Comparison of ENCODE assay signal across 8 cellular contexts in the genomic region with DNA sequence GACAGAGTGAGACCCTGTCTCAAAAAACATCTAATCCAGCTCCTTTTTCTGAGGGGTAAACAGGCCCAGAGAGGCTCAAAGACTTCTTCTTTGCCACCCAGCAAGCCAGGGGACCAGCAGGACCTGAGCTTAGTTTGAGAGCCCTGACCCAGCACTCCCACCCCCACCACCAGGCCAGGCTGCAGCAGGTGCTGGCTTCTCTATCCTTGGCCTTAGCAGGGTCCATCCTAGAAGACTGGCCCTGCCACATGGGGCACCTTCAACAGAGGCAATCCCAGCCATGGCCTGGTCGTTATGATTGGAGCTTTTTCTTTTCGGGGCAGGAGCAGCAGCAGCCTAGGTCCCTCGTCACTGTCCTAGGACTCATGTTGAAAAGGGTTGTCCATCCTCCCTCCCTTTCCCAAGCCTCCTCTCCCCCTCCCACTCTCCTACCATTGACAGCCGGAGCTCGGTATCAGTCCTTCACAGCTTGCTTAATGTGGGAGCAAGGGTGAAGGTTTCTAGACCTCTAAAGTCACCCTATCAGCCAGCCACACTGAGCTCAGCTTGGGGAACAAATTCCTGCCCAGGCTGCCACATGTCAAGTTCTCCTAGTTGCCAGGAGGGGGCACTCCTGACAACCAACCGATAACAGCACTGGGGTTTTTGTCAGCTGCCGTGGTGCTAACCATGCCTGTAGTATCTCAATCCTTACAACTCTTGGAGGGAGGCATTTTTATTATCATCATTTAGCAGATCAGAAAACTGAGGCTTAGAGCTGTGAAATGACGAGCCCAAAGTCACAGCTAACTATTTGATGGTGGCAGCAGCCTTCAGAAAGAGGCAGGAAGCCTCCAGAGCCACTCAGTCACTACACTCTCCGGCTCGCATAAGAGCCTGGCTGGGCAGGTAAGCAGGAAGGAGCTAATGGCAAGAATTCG. TPM values are rescaled to one million over a fixed set of nuclear protein-coding genes. Genes with fewer than 3 reads are reported as not detected.
DNase-seq lines count a peak whose midpoint lies in the region; ATAC-seq, FAIRE-seq and TF ChIP-seq lines count a peak whose summit lies in the region.

No MANE protein-coding gene starts in this region.

- no peak overlapping the region for H3K9ac ChIP-seq in PC-3 (ENCODE audit: low read length)
- peak overlapping the region; percentile 1 for H3K9ac ChIP-seq in neuronal stem cell (ENCODE audit: low read depth, low read length, poor library complexity)

- H3K4me1 ChIP-seq in PC-3 (ENCODE audit: insufficient read depth, low read length) (no peaks in the 10 kb centered on the region), neuronal stem cell (ENCODE audit: control insufficient read depth in 2 of 2, insufficient read depth in 1 of 2, low read depth in 1 of 2, low read length in 2 of 2) (peaks cover 20 to 35% of the 10 kb centered on the region in 2 donors), tibial nerve (peaks cover 0 to 28% (median 17%) of the 10 kb centered on the region in 4 donors)

- no peaks in the 10 kb centered on the region for H4K20me1 ChIP-seq in PC-3 (ENCODE audit: low read length)

- no peak overlapping the region for H2BK120ac ChIP-seq in neuronal stem cell (ENCODE audit: low read depth, low read length)

- H3K27me3 Mint-ChIP-seq in activated T-cell treated with anti-CD3 and anti-CD28 coated beads, Interleukin-2, amount 50 U/mL, for 72 hours (ENCODE audit: low read depth) = no peaks in the 10 kb centered on the region

- H3K36me3 ChIP-seq in PC-3 (ENCODE audit: low read depth, low read length) (peaks cover 24% of the 10 kb centered on the region; the same call in 1 of the 2 replicates), neuronal stem cell (replicated peaks in 1 of 2; ENCODE audit: control insufficient read depth in 2 of 2, insufficient read depth in 2 of 2, low read length in 2 of 2) (peaks cover 27 to 58% of the 10 kb centered on the region in 2 donors), tibial nerve (peaks cover 0 to 65% (median 6%) of the 10 kb centered on the region in 3 donors)

- no peak overlapping the region for H3K23ac ChIP-seq in neuronal stem cell (ENCODE audit: low read depth, low read length, poor library complexity)

- peak; percentile 93 for FAIRE-seq in G401.6 (lab: Jason Lieb, UNC)

- no peaks in the 10 kb centered on the region for H3K79me2 ChIP-seq in PC-3 (ENCODE audit: low read length)

- H3K4me2 ChIP-seq in PC-3 (ENCODE audit: low read length) (0 out of 2 replicates have a peak overlapping the region, but pooled peaks have one; percentile 24), neuronal stem cell (ENCODE audit: insufficient read depth, low read length, poor library complexity, severe bottlenecking) (no peak overlapping the region)

- TF ChIP-seq CTCF in PC-3 (conservative IDR thresholded peaks at IDR 0.05; ENCODE audit: low read depth, low read length) (peak; percentile 92), tibial nerve (IDR thresholded peaks at IDR 0.05) (peak; percentile 60 to 75 (median 70))

- H2AFZ ChIP-seq in PC-3 (ENCODE audit: low read length) (no peak overlapping the region), neuronal stem cell (ENCODE audit: low read length) (no peak overlapping the region)

- H3K4me3 ChIP-seq in PC-3 (ENCODE audit: low read length) (no peak overlapping the region), neuronal stem cell (ENCODE audit: low read length in 2 of 2) (no peak overlapping the region), tibial nerve (no peak overlapping the region)

- no peaks in the 10 kb centered on the region for H3K9me3 Mint-ChIP-seq in activated T-cell treated with anti-CD3 and anti-CD28 coated beads, Interleukin-2, amount 50 U/mL, for 72 hours

- no peak overlapping the region for H3K27ac ChIP-seq in PC-3 (ENCODE audit: low read length)
- H3K27ac ChIP-seq in neuronal stem cell (replicated peaks; ENCODE audit: low read length) = no peak overlapping the region
- peak overlapping the region in 2 of 4 donors; percentile 3 to 42 for H3K27ac ChIP-seq in tibial nerve

- intact Hi-C loops in PC-3 (cut with micrococcal nuclease) = loop anchor here (1.0 kb wide), 2 partner anchors 35 to 117 kb away; partner anchors contain the start of gene LRRC59

- no peak overlapping the region for H3K14ac ChIP-seq in neuronal stem cell (ENCODE audit: low read length)

- H2BK5ac ChIP-seq in neuronal stem cell (ENCODE audit: low read length) = no peak overlapping the region

- peak; percentile 79 for DNase-seq in PC-3
- DNase-seq in activated T-cell treated with anti-CD3 and anti-CD28 coated beads, Interleukin-2, amount 50 U/mL, for 72 hours = peak; percentile 51 to 53
- peak; percentile 68 for DNase-seq in fibroblast of the conjunctiva (ENCODE audit: low read depth)
- no peak for DNase-seq in neuronal stem cell (ENCODE audit: low spot score)
- peak in 1 of 2 donors; percentile 35 for DNase-seq in tibial nerve (ENCODE audit: low spot score in 2 of 2)

- peak overlapping the region; percentile 26 for H3K4ac ChIP-seq in neuronal stem cell (ENCODE audit: low read length)

- H4K91ac ChIP-seq in neuronal stem cell (ENCODE audit: low read depth, low read length, poor library complexity) = no peak overlapping the region

- peaks cover 10% of the 10 kb centered on the region for H3K4me1 Mint-ChIP-seq in activated T-cell treated with anti-CD3 and anti-CD28 coated beads, Interleukin-2, amount 50 U/mL, for 72 hours (ENCODE audit: low read depth)

- H2BK15ac ChIP-seq in neuronal stem cell (ENCODE audit: low read length) = no peak overlapping the region

- BruUV-seq in PC-3 (replicated peaks; lab: Mats Ljungman, UMichigan) = TSS peak; percentile 13

- POLR2A ChIA-PET in PC-3 (lab: Charles Lee; ENCODE audit: unreplicated experiment) = interaction anchor here (0.6 kb wide), 3 partner anchors 145 to 323 kb away, joined by 3 to 5 read pairs (median 3); no protein-coding TSS in a partner anchor

- no peaks in the 10 kb centered on the region for H3K36me3 Mint-ChIP-seq in activated T-cell treated with anti-CD3 and anti-CD28 coated beads, Interleukin-2, amount 50 U/mL, for 72 hours (ENCODE audit: insufficient read depth in 2 of 2)

- H3K9me3 ChIP-seq in PC-3 (ENCODE audit: low read length) (no peaks in the 10 kb centered on the region), neuronal stem cell (replicated peaks in 1 of 2; ENCODE audit: control insufficient read depth in 2 of 2, insufficient read depth in 1 of 2, low read depth in 1 of 2, low read length in 2 of 2) (no peaks in the 10 kb centered on the region), tibial nerve (no peaks in the 10 kb centered on the region)

- peak overlapping the region; percentile 13 for H3K27ac Mint-ChIP-seq in activated T-cell treated with anti-CD3 and anti-CD28 coated beads, Interleukin-2, amount 50 U/mL, for 72 hours

- no peak for TF ChIP-seq POLR2A in tibial nerve (IDR thresholded peaks at IDR 0.05)

- CTCF ChIA-PET in PC-3 (lab: Charles Lee) = interaction anchor here (0.6 to 2.7 kb wide), 10 partner anchors 29 to 140 kb away, joined by 4 to 28 read pairs (median 4); partner anchors contain the start of gene LRRC59

- no peak for TF ChIP-seq EP300 in tibial nerve (IDR thresholded peaks at IDR 0.05)

- H3K4me3 Mint-ChIP-seq in activated T-cell treated with anti-CD3 and anti-CD28 coated beads, Interleukin-2, amount 50 U/mL, for 72 hours = peak overlapping the region in 1 of 2 donors; percentile 3

- H3K18ac ChIP-seq in neuronal stem cell (ENCODE audit: low read length) = peak overlapping the region; percentile 52

- peak; percentile 68 for ATAC-seq in HG03460 (IDR thresholded peaks at IDR 0.05; ENCODE audit: unreplicated experiment)
- ATAC-seq in PC-3 = peak; percentile 75
- ATAC-seq in activated T-cell treated with anti-CD3 and anti-CD28 coated beads, Interleukin-2, amount 50 U/mL, for 72 hours (replicated peaks in 1 of 2) = peak; percentile 76 to 80
- ATAC-seq in HG02588 (IDR thresholded peaks at IDR 0.05; ENCODE audit: unreplicated experiment) = no peak

- no peak overlapping the region for H2AK5ac ChIP-seq in neuronal stem cell (ENCODE audit: low read depth, low read length)

- no peak overlapping the region for H2BK12ac ChIP-seq in neuronal stem cell (ENCODE audit: low read length)

- H3K27me3 ChIP-seq in PC-3 (ENCODE audit: low read length) = no peaks in the 10 kb centered on the region
- H3K27me3 ChIP-seq in neuronal stem cell (ENCODE audit: control insufficient read depth in 3 of 3, insufficient read depth in 3 of 3, low read depth in 1 of 3, low read length in 3 of 3) = no peaks in the 10 kb centered on the region
- H3K27me3 ChIP-seq in tibial nerve = no peaks in the 10 kb centered on the region

- no peaks in the 10 kb centered on the region for H3K9me2 ChIP-seq in PC-3 (replicated peaks; ENCODE audit: low read length)

- peaks cover 6% of the 10 kb centered on the region for H3F3A ChIP-seq in PC-3 (ENCODE audit: low read length, unreplicated experiment)

- WGBS in neuronal stem cell (ENCODE audit: extremely low coverage in 2 of 2, insufficient read length in 2 of 2, insufficient replicate concordance in 1 of 2), 2 donors = no CpG with 5 or more reads among the region's 11 CpGs
- 30 to 37% methylated on average over 11 of the region's 11 CpGs for WGBS in tibial nerve, 2 donors

- peaks cover 7% of the 10 kb centered on the region for H3K79me1 ChIP-seq in neuronal stem cell (ENCODE audit: low read depth, low read length)

- no peak overlapping the region for H4K8ac ChIP-seq in neuronal stem cell (ENCODE audit: low read depth, low read length)

RNA-seq across cellular contexts. Expression of gene MRPL27, which starts 11.2 kb away (rescaled TPM):
- total RNA-seq in PC-3 (2014; rRNA removed) (168 and 173 TPM in 2 replicates), tibial nerve (10 to 100 TPM; 32.4 to 45.9 (median 34.9) TPM)
- total RNA-seq in activated T-cell treated with anti-CD3 and anti-CD28 coated beads, Interleukin-2, amount 50 U/mL, for 72 hours = 10 to 100 TPM; 44.6 to 45.9 TPM
- polyA plus RNA-seq in neuronal stem cell (2013, experiment 1 of 2) = 55.3 TPM
- polyA plus RNA-seq in neuronal stem cell (2013, experiment 2 of 2) = 54.4 TPM

RNA-seq across cellular contexts. Expression of gene EME1, which starts 11.2 kb away (rescaled TPM):
- 20.0 and 28.0 TPM in 2 replicates for total RNA-seq in PC-3 (2014; rRNA removed)
- total RNA-seq in activated T-cell treated with anti-CD3 and anti-CD28 coated beads, Interleukin-2, amount 50 U/mL, for 72 hours = 10 to 100 TPM; 42.9 to 43.1 TPM
- 21.3 TPM for polyA plus RNA-seq in neuronal stem cell (2013, experiment 1 of 2)
- polyA plus RNA-seq in neuronal stem cell (2013, experiment 2 of 2) = 21.0 TPM
- 1 to 10 TPM in 2 of 4 donors, under 1 TPM in 2; 0.42 to 1.7 (median 1.1) TPM for total RNA-seq in tibial nerve

RNA-seq across cellular contexts. Expression of gene XYLT2, which starts 15.9 kb away (rescaled TPM):
- total RNA-seq in PC-3 (2014; rRNA removed) (53.5 and 54.3 TPM in 2 replicates), tibial nerve (10 to 100 TPM; 27.6 to 32.3 (median 29.9) TPM)
- 10 to 100 TPM; 24.2 to 43.8 TPM for total RNA-seq in activated T-cell treated with anti-CD3 and anti-CD28 coated beads, Interleukin-2, amount 50 U/mL, for 72 hours
- 11.5 TPM for polyA plus RNA-seq in neuronal stem cell (2013, experiment 1 of 2)
- 12.2 TPM for polyA plus RNA-seq in neuronal stem cell (2013, experiment 2 of 2)

RNA-seq across cellular contexts. Expression of gene LRRC59, which starts 35.5 kb away (rescaled TPM):
- 324 and 427 TPM in 2 replicates for total RNA-seq in PC-3 (2014; rRNA removed)
- 10 to 100 TPM; 57.6 to 63.6 TPM for total RNA-seq in activated T-cell treated with anti-CD3 and anti-CD28 coated beads, Interleukin-2, amount 50 U/mL, for 72 hours
- 47.4 TPM for polyA plus RNA-seq in neuronal stem cell (2013, experiment 1 of 2)
- polyA plus RNA-seq in neuronal stem cell (2013, experiment 2 of 2) = 46.5 TPM
- 10 to 100 TPM; 26.0 to 72.6 (median 36.3) TPM for total RNA-seq in tibial nerve
